ENCODE assay signal across 8 cellular contexts in the genomic region with DNA sequence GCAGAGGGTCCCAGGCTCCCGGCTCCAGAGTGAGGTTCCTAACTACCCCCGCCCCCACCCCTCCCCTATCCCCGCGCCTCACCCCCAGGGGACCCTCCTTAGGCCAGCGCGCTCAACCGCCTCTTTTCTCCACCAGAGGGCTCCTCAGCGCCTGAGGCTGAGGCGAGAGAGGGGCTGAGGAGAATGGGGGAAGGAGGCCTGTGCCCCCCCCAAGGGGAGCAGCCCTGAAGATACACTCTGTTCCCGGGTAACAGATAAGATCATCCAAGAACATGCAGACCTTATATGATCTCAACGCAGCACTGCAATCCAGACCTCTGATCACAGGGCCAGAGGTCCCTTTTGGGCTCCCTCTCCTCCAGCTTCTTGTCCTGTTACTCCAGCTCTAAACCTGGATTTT. TPM values are rescaled to one million over a fixed set of nuclear protein-coding genes. Genes with fewer than 3 reads are reported as not detected.
A peak's percentile ranks its signal among the peaks of the same experiment; 100 is the strongest.
DNase-seq lines count a peak whose midpoint lies in the region; ATAC-seq, FAIRE-seq and TF ChIP-seq lines count a peak whose summit lies in the region.

No MANE protein-coding gene starts in this region.

- H3K9ac ChIP-seq in endothelial cell of umbilical vein (replicated peaks; ENCODE audit: extremely low read depth, insufficient read depth, low read length), result no peak overlapping the region

- intact Hi-C loops in Right ventricle myocardium inferior (cut with DNase I) (loop anchor here (2.0 to 5.0 kb wide), 3 partner anchors 191 to 286 kb away; a partner anchor contains a TSS), cardiac septum (cut with DNase I) (loop anchor here (5.0 kb wide), 2 partner anchors 191 to 286 kb away; a partner anchor contains a TSS), endothelial cell of umbilical vein (cut with micrococcal nuclease) (loop anchor here (1.0 to 5.0 kb wide), 3 partner anchors 191 to 286 kb away; a partner anchor contains a TSS)

- H3K4me3 ChIP-seq in endothelial cell of umbilical vein (replicated peaks in 1 of 3; ENCODE audit: insufficient read depth in 1 of 3, low read depth in 1 of 3, low read length in 3 of 3), result no peak overlapping the region
- H3K4me3 ChIP-seq in neutrophil (ENCODE audit: low read depth in 1 of 2, low read length in 1 of 2), result no peak overlapping the region

- H4K20me1 ChIP-seq in endothelial cell of umbilical vein (replicated peaks; ENCODE audit: control insufficient read depth, extremely low read depth, insufficient read depth, low read length), result no peaks in the 10 kb centered on the region

- H3K36me3 ChIP-seq in endothelial cell of umbilical vein (ENCODE audit: control insufficient read depth in 2 of 2, extremely low read depth in 1 of 2, insufficient read depth in 2 of 2, low read length in 2 of 2), result no peaks in the 10 kb centered on the region
- H3K36me3 ChIP-seq in neutrophil, result peaks cover 58% of the 10 kb centered on the region

- peaks cover 12% of the 10 kb centered on the region for H3K4me1 ChIP-seq in endothelial cell of umbilical vein (ENCODE audit: control insufficient read depth, extremely low read depth, insufficient read depth, low read length)
- no peaks in the 10 kb centered on the region for H3K4me1 ChIP-seq in neutrophil (ENCODE audit: control insufficient read depth in 1 of 2, insufficient read depth in 1 of 2, low read depth in 1 of 2, low read length in 1 of 2)

- H3K79me2 ChIP-seq in endothelial cell of umbilical vein (ENCODE audit: control insufficient read depth, insufficient read depth, low read length), result no peaks in the 10 kb centered on the region

- CTCF ChIA-PET in endothelial cell of umbilical vein (lab: Charles Lee), result interaction anchor here (0.6 to 9.2 kb wide), 23 partner anchors 16 to 649 kb away, joined by 3 to 174 read pairs (median 3); a partner anchor contains a TSS

- dilution Hi-C loops in endothelial cell of umbilical vein (cut with MboI; ENCODE audit: extremely low pct_ligation_motif_present, low sequenced_read_pairs), result no loop called here

- no peak for TF ChIP-seq POLR2A in endothelial cell of umbilical vein (IDR thresholded peaks at IDR 0.05; ENCODE audit: low read depth, low read length)

- peak; percentile 67 for ATAC-seq in Right ventricle myocardium inferior
- no peak for ATAC-seq in HG02588 (IDR thresholded peaks at IDR 0.05; ENCODE audit: unreplicated experiment)
- no peak for ATAC-seq in HG02840 (IDR thresholded peaks at IDR 0.05; ENCODE audit: low FRiP score, unreplicated experiment)

- BruUV-seq in endothelial cell of umbilical vein (replicated peaks; lab: Mats Ljungman, UMichigan), result no TSS peak

- no peaks in the 10 kb centered on the region for H3K9me3 ChIP-seq in endothelial cell of umbilical vein (replicated peaks; ENCODE audit: control insufficient read depth, insufficient read depth, low read length)
- H3K9me3 ChIP-seq in neutrophil, result no peaks in the 10 kb centered on the region

- peak; percentile 27 to 56 for TF ChIP-seq CTCF in endothelial cell of umbilical vein (IDR thresholded peaks at IDR 0.05; ENCODE audit: extremely low read depth in 1 of 2, insufficient read depth in 1 of 2, low read depth in 1 of 2, low read length in 2 of 2)
- peak; percentile 56 for TF ChIP-seq CTCF in neutrophil (IDR thresholded peaks at IDR 0.05)

- H3K27me3 ChIP-seq in endothelial cell of umbilical vein (ENCODE audit: control insufficient read depth in 2 of 2, insufficient read depth in 2 of 2, low read length in 2 of 2), result peaks cover 0 to 3% of the 10 kb centered on the region in 2 experiments
- H3K27me3 ChIP-seq in neutrophil, result no peaks in the 10 kb centered on the region

- H3K27ac ChIP-seq in endothelial cell of umbilical vein (ENCODE audit: insufficient read depth, low read depth, low read length), result no peak overlapping the region
- peak overlapping the region; percentile 16 for H3K27ac ChIP-seq in neutrophil

- H3K9me1 ChIP-seq in endothelial cell of umbilical vein (replicated peaks; ENCODE audit: control insufficient read depth, extremely low read depth, insufficient read depth, low read length), result no peaks in the 10 kb centered on the region

- POLR2A ChIA-PET in endothelial cell of umbilical vein (lab: Charles Lee), result no interaction called here

- DNase-seq in Right ventricle myocardium inferior (ENCODE audit: missing footprints) (no peak), cardiac septum (ENCODE audit: low spot score) (no peak), endothelial cell of umbilical vein (ENCODE audit: low read depth, low spot score) (no peak), GF-D8 (lab: John Stamatoyannopoulos, UW) (no peak)
- DNase-seq in activated CD4-positive, alpha-beta T cell treated with anti-CD3 and anti-CD28 coated beads for 4 hours, result peak; percentile 34 to 39

- no peak overlapping the region for H3K4me2 ChIP-seq in endothelial cell of umbilical vein (ENCODE audit: insufficient read depth, low read length)

- H2AFZ ChIP-seq in endothelial cell of umbilical vein (ENCODE audit: low read depth, low read length), result no peak overlapping the region

- FAIRE-seq in endothelial cell of umbilical vein (lab: Jason Lieb, UNC), result no peak

TF ChIP-seq in endothelial cell of umbilical vein, 7 proteins besides CTCF, POLR2A, EP300 and RAD21:
- TF ChIP-seq MYC (IDR thresholded peaks at IDR 0.05; ENCODE audit: low read depth, low read length) (no peak), EZH2 (IDR thresholded peaks at IDR 0.05; ENCODE audit: borderline replicate concordance, low read depth, low read length, severe bottlenecking) (no peak), FOS (IDR thresholded peaks at IDR 0.05; ENCODE audit: borderline replicate concordance, insufficient read depth, low read length) (no peak), JUN (IDR thresholded peaks at IDR 0.05; ENCODE audit: borderline replicate concordance, insufficient read depth, insufficient read length, low read depth) (no peak), POLR2AphosphoS5 (IDR thresholded peaks at IDR 0.05; ENCODE audit: insufficient read depth, low read depth, low read length) (no peak), GATA2 (IDR thresholded peaks at IDR 0.05; ENCODE audit: insufficient read depth, insufficient read length, low read depth, low read length) (no peak)
- TF ChIP-seq, protein P1, sequence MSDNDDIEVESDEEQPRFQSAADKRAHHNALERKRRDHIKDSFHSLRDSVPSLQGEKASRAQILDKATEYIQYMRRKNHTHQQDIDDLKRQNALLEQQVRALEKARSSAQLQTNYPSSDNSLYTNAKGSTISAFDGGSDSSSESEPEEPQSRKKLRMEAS (IDR thresholded peaks at IDR 0.05; ENCODE audit: insufficient read depth, insufficient read length), result no peak

RNA-seq across cellular contexts. Expression of a gene that starts 43.3 kb away (rescaled TPM):
- 62.3 TPM for total RNA-seq in Right ventricle myocardium inferior
- total RNA-seq in cardiac septum, result 54.9 TPM
- total RNA-seq in endothelial cell of umbilical vein, result 35.3 and 37.7 TPM in 2 replicates
- 16.8 and 23.2 TPM in 2 replicates for polyA plus RNA-seq in endothelial cell of umbilical vein
- polyA plus RNA-seq in endothelial cell of umbilical vein (2011; cell fraction: cytosol; rRNA removed), result 30.2 and 31.3 TPM in 2 replicates
- polyA plus RNA-seq in endothelial cell of umbilical vein (2011; cell fraction: nucleus; rRNA removed), result 9.7 and 13.6 TPM in 2 replicates
- polyA plus RNA-seq in endothelial cell of umbilical vein (2012), result 31.6 and 44.8 TPM in 2 replicates
- 11.6 and 16.6 TPM in 2 replicates for polyA minus RNA-seq in endothelial cell of umbilical vein
- polyA minus RNA-seq in endothelial cell of umbilical vein (2011; cell fraction: cytosol; rRNA and poly(A)+ RNA removed), result 15.0 TPM
- polyA minus RNA-seq in endothelial cell of umbilical vein (2011; cell fraction: nucleus; rRNA and poly(A)+ RNA removed), result 9.0 and 13.8 TPM in 2 replicates

Comparison
In these comparisons a context has a peak if more than half of its experiments do, and no peak if none do; other contexts are left out.
1. DNase-seq: peak in activated CD4-positive, alpha-beta T cell treated with anti-CD3 and anti-CD28 coated beads for 4 hours (2 of 2); none in Right ventricle myocardium inferior (single experiment), cardiac septum (single experiment), endothelial cell of umbilical vein (single experiment) and GF-D8 (single experiment).